ENCODE assay signal across 7 cellular contexts in genomic region chr11:821513-822371, GRCh38. TPM values are rescaled to one million over a fixed set of nuclear protein-coding genes. Genes with fewer than 3 reads are reported as not detected.
A peak's percentile ranks its signal among the peaks of the same experiment; 100 is the strongest.
DNase-seq lines count a peak whose midpoint lies in the region; ATAC-seq, FAIRE-seq and TF ChIP-seq lines count a peak whose summit lies in the region.

No MANE protein-coding gene starts in this region.

- TF ChIP-seq CTCF in VCaP (conservative IDR thresholded peaks at IDR 0.05): no peak
- no peak for TF ChIP-seq CTCF in right atrium auricular region (IDR thresholded peaks at IDR 0.05)

- H3K27me3 ChIP-seq in right atrium auricular region: no peaks in the 10 kb centered on the region
- H3K27me3 ChIP-seq in small intestine (ENCODE audit: control insufficient read depth in 2 of 2, insufficient read depth in 2 of 2, low read length in 2 of 2): no peaks in the 10 kb centered on the region

- H3K9me3 ChIP-seq in right atrium auricular region: no peaks in the 10 kb centered on the region
- no peaks in the 10 kb centered on the region for H3K9me3 ChIP-seq in small intestine (ENCODE audit: control insufficient read depth, low read depth)

- H3K4me1 ChIP-seq in right atrium auricular region (peaks cover 0 to 48% of the 10 kb centered on the region in 2 donors), small intestine (ENCODE audit: control insufficient read depth in 2 of 2, insufficient read depth in 1 of 2, low read depth in 1 of 2, low read length in 1 of 2) (peaks cover 0 to 3% of the 10 kb centered on the region in 2 donors)

- TF ChIP-seq POLR2A in H54 (IDR thresholded peaks at IDR 0.05; ENCODE audit: low read depth, low read length): peak; percentile 18

- peaks cover 38% of the 10 kb centered on the region for H3K36me3 ChIP-seq in right atrium auricular region
- H3K36me3 ChIP-seq in small intestine (ENCODE audit: control insufficient read depth in 2 of 2, insufficient read depth in 2 of 2, low read length in 2 of 2): peaks cover 4 to 13% of the 10 kb centered on the region in 2 donors

- DNase-seq in H54 (ENCODE audit: insufficient read length, low spot score) (no peak), right atrium auricular region (ENCODE audit: low spot score) (no peak), small intestine (no peak), H4 (ENCODE audit: low spot score) (no peak)

- WGBS in small intestine, 3 donors: 60 to 73% (median 63%) methylated on average over 22 of the region's 22 CpGs

- H3K4me3 ChIP-seq in right atrium auricular region (peak overlapping the region; percentile 88 to 93), small intestine (ENCODE audit: low read depth in 1 of 2, low read length in 2 of 2) (peak overlapping the region in 1 of 2 donors; percentile 37)

- H3K27ac ChIP-seq in VCaP (peak overlapping the region; percentile 95), right atrium auricular region (peak overlapping the region; percentile 98), small intestine (ENCODE audit: low read depth in 1 of 2, low read length in 1 of 2) (peak overlapping the region; percentile 76 to 98)

- ATAC-seq in GM19455 (IDR thresholded peaks at IDR 0.05; ENCODE audit: unreplicated experiment) (no peak), GM19351 (IDR thresholded peaks at IDR 0.05; ENCODE audit: unreplicated experiment) (no peak)

- FAIRE-seq in H54 (lab: Jason Lieb, UNC): no peak
- no peak for FAIRE-seq in small intestine (lab: Jason Lieb, UNC)

RNA-seq across cellular contexts. Expression of gene PNPLA2, which starts 3.0 kb away (rescaled TPM):
- total RNA-seq in right atrium auricular region: 100 to 1,000 TPM in 1 of 2 donors, 10 to 100 TPM in 1; 94.4 to 123 TPM
- polyA plus RNA-seq in small intestine: 100 to 1,000 TPM in 2 of 3 donors, 10 to 100 TPM in 1; 66.2 to 250 (median 190) TPM
- total RNA-seq in H4 (2014; rRNA removed; shearing (Covaris generic)): 13.4 and 22.8 TPM in 2 replicates

RNA-seq across cellular contexts. Expression of gene CRACR2B, which starts 6.0 kb away (rescaled TPM):
- 10 to 100 TPM; 15.6 to 29.7 TPM for total RNA-seq in right atrium auricular region
- polyA plus RNA-seq in small intestine: 10 to 100 TPM; 47.3 to 88.8 (median 83.0) TPM
- not detected in 2 replicates for total RNA-seq in H4 (2014; rRNA removed; shearing (Covaris generic))

RNA-seq across cellular contexts. Expression of gene CD151, which starts 11.0 kb away (rescaled TPM):
- 100 to 1,000 TPM; 322 to 710 TPM for total RNA-seq in right atrium auricular region
- polyA plus RNA-seq in small intestine: 100 to 1,000 TPM; 187 to 359 (median 242) TPM
- total RNA-seq in H4 (2014; rRNA removed; shearing (Covaris generic)): 825 and 1,008 TPM in 2 replicates

RNA-seq across cellular contexts. Expression of gene RPLP2, which starts 12.0 kb away (rescaled TPM):
- total RNA-seq in right atrium auricular region: 100 to 1,000 TPM; 145 to 384 TPM
- polyA plus RNA-seq in small intestine: 1,000 to 10,000 TPM; 1,144 to 2,714 (median 1,384) TPM
- total RNA-seq in H4 (2014; rRNA removed; shearing (Covaris generic)): 1,137 and 1,147 TPM in 2 replicates

RNA-seq across cellular contexts. Expression of gene PIDD1, which starts 16.7 kb away (rescaled TPM):
- 10 to 100 TPM in 1 of 2 donors, 1 to 10 TPM in 1; 6.0 to 12.1 TPM for total RNA-seq in right atrium auricular region
- polyA plus RNA-seq in small intestine: 10 to 100 TPM; 20.7 to 47.0 (median 36.5) TPM
- 2.2 and 4.2 TPM in 2 replicates for total RNA-seq in H4 (2014; rRNA removed; shearing (Covaris generic))

Comparison
In these comparisons a context has a peak if more than half of its experiments do, and no peak if none do; other contexts are left out.
1. RNA of gene CRACR2B, which starts 6.0 kb away (total RNA-seq): 15.6 to 29.7 TPM in right atrium auricular region; not detected in H4; every median in the first group is over 10 times any median in the second.
2. Peak in every context shown above with its lines, with median percentiles within 50 percentile points of each other: H3K27ac ChIP-seq.